ENCODE assay signal across 23 cellular contexts in genomic region chr10:43057831-43058340, GRCh38. TPM values are rescaled to one million over a fixed set of nuclear protein-coding genes. Genes with fewer than 3 reads are reported as not detected.
DNase-seq lines count a peak whose midpoint lies in the region; ATAC-seq, FAIRE-seq and TF ChIP-seq lines count a peak whose summit lies in the region.
"Had no signal": no experiment of that assay in that cellular context is flagged by ENCODE, and none has a peak within 500 bp of the region (broad histone marks: within the 10 kb centered on the region; RNA-seq: fewer than 3 reads in every experiment).

No MANE protein-coding gene starts in this region.

- no peaks in the 10 kb centered on the region for H3K4me1 Mint-ChIP-seq in activated CD8-positive, alpha-beta memory T cell treated with anti-CD3 and anti-CD28 coated beads, Interleukin-2, amount 10 ng/mL, durations not matched to agents 7 days and 5 days

- no peak for FAIRE-seq in urothelium cell line (lab: Jason Lieb, UNC)
- FAIRE-seq: GM12878 had no signal

- intact Hi-C loops in left ventricle myocardium inferior (cut with micrococcal nuclease), result no loop called here
- intact Hi-C loops in Right ventricle myocardium superior (cut with DNase I), result no loop called here
- intact Hi-C loops in upper lobe of right lung (cut with DNase I), result no loop called here

- ATAC-seq in activated CD8-positive, alpha-beta memory T cell treated with anti-CD3 and anti-CD28 coated beads, Interleukin-2, amount 10 ng/mL, durations not matched to agents 7 days and 5 days, result no peak
- ATAC-seq in Right ventricle myocardium superior (ENCODE audit: poor library complexity) (no peak), upper lobe of right lung (no peak)
- ATAC-seq: CD8-positive, alpha-beta T cell; GM12878 had no signal

- H3K36me3 Mint-ChIP-seq in activated CD8-positive, alpha-beta memory T cell treated with anti-CD3 and anti-CD28 coated beads, Interleukin-2, amount 10 ng/mL, durations not matched to agents 7 days and 5 days, result no peaks in the 10 kb centered on the region
- H3K36me3 Mint-ChIP-seq: CD8-positive, alpha-beta T cell had no signal

- H3K27me3 Mint-ChIP-seq in activated CD8-positive, alpha-beta memory T cell treated with anti-CD3 and anti-CD28 coated beads, Interleukin-2, amount 10 ng/mL, durations not matched to agents 7 days and 5 days, result peaks cover 17% of the 10 kb centered on the region

- peak; percentile 3 for DNase-seq in activated CD8-positive, alpha-beta memory T cell treated with anti-CD3 and anti-CD28 coated beads, Interleukin-2, amount 50 U/mL, for 4 hours
- DNase-seq in activated CD8-positive, alpha-beta memory T cell treated with anti-CD3 and anti-CD28 coated beads, Interleukin-2, amount 10 ng/mL, durations not matched to agents 7 days and 5 days, result no peak
- peak; percentile 4 for DNase-seq in left ventricle myocardium inferior
- DNase-seq in Right ventricle myocardium superior, result no peak
- peak; percentile 24 for DNase-seq in islet precursor cell
- peak; percentile 29 for DNase-seq in upper lobe of right lung
- DNase-seq in retina, result no peak
- DNase-seq in urothelium cell line (ENCODE audit: low spot score), result no peak
- DNase-seq: AML-193; CD8-positive, alpha-beta T cell; DMS53; EL; GM23248; HCEC 1CT; NCI-H1417 treated with DMSO at 0.1 percent for 48 hours; NCI-H187 treated with DMSO at 0.1 percent for 48 hours; NCI-H2227 treated with DMSO at 0.1 percent for 48 hours; NCI-H524; NCI-H82 had no signal

- H3K36me3 ChIP-seq in left ventricle myocardium inferior (no peaks in the 10 kb centered on the region), upper lobe of right lung (no peaks in the 10 kb centered on the region)

- H3K4me3 ChIP-seq in left ventricle myocardium inferior (no peak overlapping the region), upper lobe of right lung (no peak overlapping the region)
- H3K4me3 ChIP-seq: GM12878, GM23248 had no signal

- TF ChIP-seq CTCF in left ventricle myocardium inferior (IDR thresholded peaks at IDR 0.05; ENCODE audit: borderline replicate concordance) (no peak), upper lobe of right lung (IDR thresholded peaks at IDR 0.05) (no peak)

- H3K27ac ChIP-seq in left ventricle myocardium inferior (replicated peaks) (no peak overlapping the region), upper lobe of right lung (no peak overlapping the region)
- H3K27ac ChIP-seq: 22Rv1, GM23248, HL-60, KMS-11 had no signal

- CTCF ChIA-PET in activated CD8-positive, alpha-beta memory T cell treated with anti-CD3 and anti-CD28 coated beads, Interleukin-2, amount 10 ng/mL, durations not matched to agents 7 days and 5 days (lab: Charles Lee), result no interaction called here

- no peaks in the 10 kb centered on the region for H3K9me3 Mint-ChIP-seq in activated CD8-positive, alpha-beta memory T cell treated with anti-CD3 and anti-CD28 coated beads, Interleukin-2, amount 10 ng/mL, durations not matched to agents 7 days and 5 days (ENCODE audit: low read depth)
- H3K9me3 Mint-ChIP-seq: CD8-positive, alpha-beta T cell had no signal

- H3K27me3 ChIP-seq in left ventricle myocardium inferior (ENCODE audit: low read depth), result peaks cover 7% of the 10 kb centered on the region
- peaks cover 6% of the 10 kb centered on the region for H3K27me3 ChIP-seq in upper lobe of right lung

- no peak overlapping the region for H3K27ac Mint-ChIP-seq in activated CD8-positive, alpha-beta memory T cell treated with anti-CD3 and anti-CD28 coated beads, Interleukin-2, amount 10 ng/mL, durations not matched to agents 7 days and 5 days
- H3K27ac Mint-ChIP-seq: CD8-positive, alpha-beta T cell had no signal

- H3K4me3 Mint-ChIP-seq in activated CD8-positive, alpha-beta memory T cell treated with anti-CD3 and anti-CD28 coated beads, Interleukin-2, amount 10 ng/mL, durations not matched to agents 7 days and 5 days, result no peak overlapping the region
- H3K4me3 Mint-ChIP-seq: CD8-positive, alpha-beta T cell had no signal

- H3K4me1 ChIP-seq in left ventricle myocardium inferior, result peaks cover 14% of the 10 kb centered on the region
- H3K4me1 ChIP-seq in upper lobe of right lung, result no peaks in the 10 kb centered on the region

- no peaks in the 10 kb centered on the region for H3K9me3 ChIP-seq in left ventricle myocardium inferior (replicated peaks)
- H3K9me3 ChIP-seq in upper lobe of right lung, result no peaks in the 10 kb centered on the region

RNA-seq across cellular contexts. Expression of gene RET, which starts 19.0 kb away (rescaled TPM):
- under 1 TPM; 0.38 to 0.45 TPM for total RNA-seq in activated CD8-positive, alpha-beta memory T cell treated with anti-CD3 and anti-CD28 coated beads, Interleukin-2, amount 10 ng/mL, durations not matched to agents 7 days and 5 days
- total RNA-seq in left ventricle myocardium inferior (0.60 TPM), Right ventricle myocardium superior (6.6 TPM), upper lobe of right lung (1.0 TPM)
- total RNA-seq: CD8-positive, alpha-beta T cell; GM12878; GM23248 had no signal

Comparison
In these comparisons a context has a peak if more than half of its experiments do, and no peak if none do; other contexts are left out.
1. DNase-seq: peak in activated CD8-positive, alpha-beta memory T cell treated with anti-CD3 and anti-CD28 coated beads, Interleukin-2, amount 50 U/mL, for 4 hours (single experiment), left ventricle myocardium inferior (single experiment), islet precursor cell (single experiment) and upper lobe of right lung (single experiment); none in activated CD8-positive, alpha-beta memory T cell treated with anti-CD3 and anti-CD28 coated beads, Interleukin-2, amount 10 ng/mL, durations not matched to agents 7 days and 5 days (single experiment), Right ventricle myocardium superior (single experiment), retina (single experiment) and urothelium cell line (single experiment).